28 cellular contexts compared by ENCODE assay signal in the genomic region with DNA sequence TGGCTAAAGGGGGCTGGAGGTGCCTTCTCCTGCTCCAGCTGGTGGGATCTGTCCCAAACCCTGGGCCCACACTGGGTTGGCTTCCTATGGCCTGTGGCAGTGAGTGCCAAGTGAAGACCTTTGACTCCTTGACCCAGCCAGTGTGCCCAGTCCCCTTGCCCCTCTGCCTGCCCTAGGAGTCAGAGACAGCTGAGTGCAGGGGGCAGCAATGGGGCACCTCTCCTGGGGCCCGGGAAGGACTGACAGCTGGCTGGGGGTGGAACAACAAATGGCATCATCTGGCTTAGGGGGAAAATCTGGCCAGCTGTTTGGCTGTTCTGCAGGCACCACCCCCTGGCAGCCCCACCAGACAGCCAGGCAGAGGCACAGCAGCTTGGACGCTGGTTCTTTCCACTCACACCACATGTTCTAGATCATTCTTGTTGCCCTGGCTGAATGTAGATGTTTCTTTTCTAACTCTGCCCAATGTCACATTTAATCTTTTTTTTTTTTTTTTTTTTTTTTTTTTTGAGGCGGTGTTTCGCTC. TPM values are rescaled to one million over a fixed set of nuclear protein-coding genes. Genes with fewer than 3 reads are reported as not detected.
DNase-seq lines count a peak whose midpoint lies in the region; ATAC-seq, FAIRE-seq and TF ChIP-seq lines count a peak whose summit lies in the region.
"Had no signal": no experiment of that assay in that cellular context is flagged by ENCODE, and none has a peak within 500 bp of the region (broad histone marks: within the 10 kb centered on the region; RNA-seq: fewer than 3 reads in every experiment).

No MANE protein-coding gene starts in this region.

- TF ChIP-seq RAD21 in K562 (CRISPR knock-in tag; conservative IDR thresholded peaks at IDR 0.05 in 1 of 2, IDR thresholded peaks at IDR 0.05 in 1 of 2) = no peak

- no TSS peak for BruUV-seq in K562 (replicated peaks; lab: Mats Ljungman, UMichigan)

- H3K27me3 ChIP-seq in K562 (ENCODE audit: control insufficient read depth in 2 of 2, insufficient read depth in 2 of 2, low read length in 2 of 2) (no peaks in the 10 kb centered on the region), gastrocnemius medialis (no peaks in the 10 kb centered on the region)
- H3K27me3 ChIP-seq: colonic mucosa, vagina had no signal

- WGBS in K562 (ENCODE audit: insufficient coverage, low coverage, missing lambda C conversion rate) = 50% methylated on average over 2 of the region's 4 CpGs

- ATAC-seq in K562 (no peak), gastrocnemius medialis (peak; percentile 33 to 45), GM21723 (IDR thresholded peaks at IDR 0.05; ENCODE audit: unreplicated experiment) (no peak)
- no peak for ATAC-seq in activated T-cell treated with anti-CD3 and anti-CD28 coated beads, Interleukin-2, amount 50 U/mL, for 4 hours
- ATAC-seq: Panc1 had no signal

- no peaks in the 10 kb centered on the region for H3K9me3 ChIP-seq in K562 (replicated peaks; ENCODE audit: control insufficient read depth, insufficient read depth, low read depth, low read length)
- no peaks in the 10 kb centered on the region for H3K9me3 ChIP-seq in gastrocnemius medialis
- H3K9me3 ChIP-seq: colonic mucosa, stomach, vagina had no signal

- intact Hi-C loops in K562 (cut with micrococcal nuclease) = no loop called here
- intact Hi-C loops in gastrocnemius medialis (cut with DNase I; ENCODE audit: low total_unique reads) = no loop called here

- H3K79me2 ChIP-seq in K562 (ENCODE audit: control insufficient read depth, insufficient read depth, low read length) = no peaks in the 10 kb centered on the region
- H3K79me2 ChIP-seq: parathyroid adenoma had no signal

- POLR2A ChIA-PET in K562 (lab: Yijun Ruan, JAX) = interaction anchor here (1.2 to 2.2 kb wide), 3 partner anchors 11 to 13 kb away, joined by 3 to 5 read pairs (median 4); no protein-coding TSS in a partner anchor

- H3K27me3 Mint-ChIP-seq in activated T-cell treated with anti-CD3 and anti-CD28 coated beads, Interleukin-2, amount 50 U/mL, for 4 hours (ENCODE audit: low read depth) = peaks cover 4% of the 10 kb centered on the region

- H3K27ac ChIP-seq in K562 (ENCODE audit: extremely low read depth, low read depth, low read length) (no peak overlapping the region), gastrocnemius medialis (peak overlapping the region in 1 of 4 donors; percentile 14)
- H3K27ac ChIP-seq: colonic mucosa, parathyroid adenoma, stomach, vagina had no signal

- TF ChIP-seq POLR2A in K562 (conservative IDR thresholded peaks at IDR 0.05) = no peak
- no peak for TF ChIP-seq POLR2A in gastrocnemius medialis (IDR thresholded peaks at IDR 0.05)

- H3K36me3 ChIP-seq in K562 (ENCODE audit: control insufficient read depth, insufficient read depth, low read length) (no peaks in the 10 kb centered on the region), gastrocnemius medialis (no peaks in the 10 kb centered on the region)
- H3K36me3 ChIP-seq: colonic mucosa, stomach, vagina had no signal

- in situ Hi-C loops in K562 (cut with MboI) (no loop called here), gastrocnemius medialis (cut with MboI; ENCODE audit: low sequenced_read_pairs in 4 of 4) (no loop called here)

- no peak overlapping the region for H3K4me3 Mint-ChIP-seq in activated T-cell treated with anti-CD3 and anti-CD28 coated beads, Interleukin-2, amount 50 U/mL, for 4 hours
- H3K4me3 Mint-ChIP-seq: neural crest cell had no signal

- CTCF ChIA-PET in K562 (lab: Yijun Ruan, JAX; ENCODE audit: low intra/inter-chr PET ratio) = no interaction called here

- H3K4me1 ChIP-seq in K562 (replicated peaks in 1 of 2; ENCODE audit: control insufficient read depth in 2 of 2, insufficient read depth in 2 of 2, low read length in 2 of 2) (peaks cover 49 to 68% of the 10 kb centered on the region in 2 experiments), gastrocnemius medialis (no peaks in the 10 kb centered on the region)
- H3K4me1 ChIP-seq: colonic mucosa, vagina had no signal

- H4K20me1 ChIP-seq in K562 (replicated peaks; ENCODE audit: control insufficient read depth, insufficient read depth, low read length) = no peaks in the 10 kb centered on the region

- TF ChIP-seq EP300 in K562 (IDR thresholded peaks at IDR 0.05; ENCODE audit: low read length) = no peak

- H3K4me3 ChIP-seq in K562 (no peak overlapping the region), gastrocnemius medialis (no peak overlapping the region)
- H3K4me3 ChIP-seq: colonic mucosa, stomach, vagina had no signal

- H3K4me2 ChIP-seq in K562 (ENCODE audit: insufficient read depth, low read length) = no peak overlapping the region; the same call in 1 of the 2 replicates

- H3K9me3 Mint-ChIP-seq in activated T-cell treated with anti-CD3 and anti-CD28 coated beads, Interleukin-2, amount 50 U/mL, for 4 hours = no peaks in the 10 kb centered on the region
- H3K9me3 Mint-ChIP-seq: neural crest cell had no signal

- DNase-seq in DMS 273 (lab: John Stamatoyannopoulos, UW; ENCODE audit: unreplicated experiment) (peak; percentile 93), NCI-H1694 treated with DMSO at 0.1 percent for 48 hours (lab: John Stamatoyannopoulos, UW) (peak; percentile 55), K562 (ENCODE audit: extremely low read depth in 1 of 4, low spot score in 3 of 4) (no peak), gastrocnemius medialis (peak in 1 of 2 donors; percentile 28), NAMALWA (ENCODE audit: low spot score) (no peak)
- DNase-seq in activated T-cell treated with anti-CD3 and anti-CD28 coated beads, Interleukin-2, amount 50 U/mL, for 4 hours = no peak
- DNase-seq: activated CD4-positive, alpha-beta T cell treated with anti-CD3 and anti-CD28 coated beads for 4 hours; activated CD8-positive, alpha-beta memory T cell treated with anti-CD3 and anti-CD28 coated beads for 24 hours; activated effector memory CD4-positive, alpha-beta T cell treated with anti-CD3 and anti-CD28 coated beads, Interleukin-2, amount 50 U/mL, for 16 hours; colonic mucosa; DND-41; effector CD4-positive, alpha-beta T cell; GF-D8; NCI-H1092 treated with DMSO at 0.1 percent for 48 hours; NCI-H187 treated with DMSO at 0.1 percent for 48 hours; NCI-H526; SHP77; stimulated activated CD4-positive, alpha-beta T cell treated with anti-CD3 and anti-CD28 coated beads, Interleukin-4, amount 100 ng/mL, for 1 hour; stomach; SW 1271; T-helper 9 cell had no signal

- FAIRE-seq in K562 (lab: Jason Lieb, UNC) = no peak
- FAIRE-seq: H1 had no signal

- H3K36me3 Mint-ChIP-seq in activated T-cell treated with anti-CD3 and anti-CD28 coated beads, Interleukin-2, amount 50 U/mL, for 4 hours (ENCODE audit: insufficient read depth) = no peaks in the 10 kb centered on the region

- TF ChIP-seq CTCF in K562 (IDR thresholded peaks at IDR 0.05 in 2 of 3, conservative IDR thresholded peaks at IDR 0.05 in 1 of 3; ENCODE audit: insufficient read depth in 2 of 3, low read depth in 1 of 3, low read length in 3 of 3) (no peak), gastrocnemius medialis (IDR thresholded peaks at IDR 0.05 in 4 of 5, conservative IDR thresholded peaks at IDR 0.05 in 1 of 5) (no peak)

- peaks cover 7% of the 10 kb centered on the region for H3K9me1 ChIP-seq in K562 (ENCODE audit: control insufficient read depth, insufficient read depth, low read length)

- peak overlapping the region; percentile 14; the same call in 1 of the 2 replicates for H2AFZ ChIP-seq in K562 (ENCODE audit: low read depth, low read length)
- H2AFZ ChIP-seq: parathyroid adenoma had no signal

- no peaks in the 10 kb centered on the region for H3K4me1 Mint-ChIP-seq in activated T-cell treated with anti-CD3 and anti-CD28 coated beads, Interleukin-2, amount 50 U/mL, for 4 hours (ENCODE audit: low read depth)

- peak overlapping the region in 1 of 2 experiments; percentile 6; a peak in 2 of 4 replicates for H3K9ac ChIP-seq in K562 (ENCODE audit: insufficient read depth in 1 of 2, low read depth in 2 of 2, low read length in 2 of 2)
- H3K9ac ChIP-seq: parathyroid adenoma had no signal

RNA-seq across cellular contexts. Expression of a gene that starts 1.9 kb away (rescaled TPM):
- total RNA-seq in K562 (2011; cell fraction: chromatin; rRNA removed; ENCODE audit: low replicate concordance) = 2.0 and 2.5 TPM in 2 replicates
- total RNA-seq in K562 (2011; cell fraction: nucleolus; rRNA removed) = 3.3 and 4.1 TPM in 2 replicates
- total RNA-seq in K562 (2011; cell fraction: nucleoplasm; rRNA removed) = 2.4 and 4.0 TPM in 2 replicates
- total RNA-seq in K562 (2014; rRNA removed) (0.53 and 1.00 TPM in 2 replicates), K562 (2014; rRNA removed; fragmentation: Illumina TruSeq; extraction: Trizol) (0.25 and 0.32 TPM in 2 replicates), K562 (2015; rRNA removed; fragmentation: Illumina TruSeq; extraction: Trizol) (0.14 and 0.19 TPM in 2 replicates), K562 (2021) (0.81 and 0.84 TPM in 2 replicates), gastrocnemius medialis (under 1 TPM in 2 of 4 donors, not detected in 2; 0.11 to 0.20 TPM)
- polyA plus RNA-seq in K562 (2011; rRNA removed) (0.71 and 0.80 TPM in 2 replicates), K562 (2014; fragmentation: Illumina TruSeq; extraction: Trizol) (0.61 and 0.88 TPM in 2 replicates), K562 (2014; fragmentation: Nextera tagmentation; extraction: Ambion mirVana) (under 1 TPM; 0.22 to 0.37 TPM), K562 (2014; rRNA removed) (0.53 and 0.57 TPM in 2 replicates)
- 0.68 and 1.3 TPM in 2 replicates for polyA plus RNA-seq in K562 (2011; cell fraction: cytosol; rRNA removed)
- 0.21 and 1.1 TPM in 2 replicates for polyA plus RNA-seq in K562 (2011; cell fraction: nucleus; rRNA removed)
- 0.65 and 3.0 TPM in 2 replicates for polyA plus RNA-seq in K562 (2012)
- 0.45 and 0.98 TPM in 2 replicates for polyA minus RNA-seq in K562 (2011; rRNA and poly(A)+ RNA removed)
- polyA minus RNA-seq in K562 (2011; cell fraction: cytosol; rRNA and poly(A)+ RNA removed) = 0.46 and 0.67 TPM in 2 replicates
- 0.11 and 0.40 TPM in 2 replicates for polyA minus RNA-seq in K562 (2011; cell fraction: nucleus; rRNA and poly(A)+ RNA removed)
- not detected for total RNA-seq in activated T-cell treated with anti-CD3 and anti-CD28 coated beads, Interleukin-2, amount 50 U/mL, for 4 hours
- total RNA-seq: H1, neural crest cell, vagina had no signal
- polyA plus RNA-seq: BJ, stomach had no signal

RNA-seq across cellular contexts. Expression of a gene that starts 38.5 kb away (rescaled TPM):
- total RNA-seq in K562 (2011; cell fraction: chromatin; rRNA removed; ENCODE audit: low replicate concordance) = 0.23 TPM in 1 of 2 replicates, not detected in the other
- total RNA-seq in K562 (2011; cell fraction: nucleolus; rRNA removed) = 0.17 TPM in 1 of 2 replicates, not detected in the other
- total RNA-seq in K562 (2011; cell fraction: nucleoplasm; rRNA removed) = not detected in 2 replicates
- total RNA-seq in K562 (2014; rRNA removed) = not detected in 2 replicates
- not detected in 2 replicates for total RNA-seq in K562 (2014; rRNA removed; fragmentation: Illumina TruSeq; extraction: Trizol)
- not detected in 2 replicates for total RNA-seq in K562 (2015; rRNA removed; fragmentation: Illumina TruSeq; extraction: Trizol)
- not detected in 2 replicates for total RNA-seq in K562 (2021)
- polyA plus RNA-seq in K562 (2011; rRNA removed) = 0.05 TPM in 1 of 2 replicates, not detected in the other
- polyA plus RNA-seq in K562 (2011; cell fraction: cytosol; rRNA removed) = 0.07 and 0.49 TPM in 2 replicates
- 0.11 and 0.24 TPM in 2 replicates for polyA plus RNA-seq in K562 (2011; cell fraction: nucleus; rRNA removed)
- 0.10 and 0.36 TPM in 2 replicates for polyA plus RNA-seq in K562 (2012)
- polyA plus RNA-seq in K562 (2014; fragmentation: Illumina TruSeq; extraction: Trizol) = not detected in 2 replicates
- polyA plus RNA-seq in K562 (2014; fragmentation: Nextera tagmentation; extraction: Ambion mirVana) = not detected
- polyA plus RNA-seq in K562 (2014; rRNA removed) = not detected in 2 replicates
- polyA minus RNA-seq in K562 (2011; rRNA and poly(A)+ RNA removed) = 0.32 TPM in 1 of 2 replicates, not detected in the other
- polyA minus RNA-seq in K562 (2011; cell fraction: cytosol; rRNA and poly(A)+ RNA removed) = not detected in 2 replicates
- not detected in 2 replicates for polyA minus RNA-seq in K562 (2011; cell fraction: nucleus; rRNA and poly(A)+ RNA removed)
- not detected for total RNA-seq in gastrocnemius medialis
- total RNA-seq in activated T-cell treated with anti-CD3 and anti-CD28 coated beads, Interleukin-2, amount 50 U/mL, for 4 hours = under 1 TPM in 2 of 3 donors, not detected in 1; 0.18 to 0.26 TPM

RNA-seq across cellular contexts. Expression of a gene that starts 50.4 kb away (rescaled TPM):
- 89.5 and 158 TPM in 2 replicates for total RNA-seq in K562 (2011; cell fraction: chromatin; rRNA removed; ENCODE audit: low replicate concordance)
- 66.7 and 67.4 TPM in 2 replicates for total RNA-seq in K562 (2011; cell fraction: nucleolus; rRNA removed)
- total RNA-seq in K562 (2011; cell fraction: nucleoplasm; rRNA removed) = 88.9 and 94.8 TPM in 2 replicates
- total RNA-seq in K562 (2014; rRNA removed) (107 and 113 TPM in 2 replicates), K562 (2014; rRNA removed; fragmentation: Illumina TruSeq; extraction: Trizol) (50.3 and 53.8 TPM in 2 replicates), K562 (2015; rRNA removed; fragmentation: Illumina TruSeq; extraction: Trizol) (85.8 and 86.3 TPM in 2 replicates), K562 (2021) (90.1 and 93.9 TPM in 2 replicates), gastrocnemius medialis (10 to 100 TPM; 36.2 to 64.3 (median 46.0) TPM)
- polyA plus RNA-seq in K562 (2011; rRNA removed) (28.5 and 31.4 TPM in 2 replicates), K562 (2014; fragmentation: Illumina TruSeq; extraction: Trizol) (96.5 and 110 TPM in 2 replicates), K562 (2014; fragmentation: Nextera tagmentation; extraction: Ambion mirVana) (1 to 10 TPM; 1.2 to 1.5 TPM), K562 (2014; rRNA removed) (75.8 and 83.6 TPM in 2 replicates)
- 15.1 and 15.4 TPM in 2 replicates for polyA plus RNA-seq in K562 (2011; cell fraction: cytosol; rRNA removed)
- polyA plus RNA-seq in K562 (2011; cell fraction: nucleus; rRNA removed) = 56.9 and 86.7 TPM in 2 replicates
- 61.3 and 68.3 TPM in 2 replicates for polyA plus RNA-seq in K562 (2012)
- 30.2 and 35.1 TPM in 2 replicates for polyA minus RNA-seq in K562 (2011; rRNA and poly(A)+ RNA removed)
- 21.8 and 22.2 TPM in 2 replicates for polyA minus RNA-seq in K562 (2011; cell fraction: cytosol; rRNA and poly(A)+ RNA removed)
- polyA minus RNA-seq in K562 (2011; cell fraction: nucleus; rRNA and poly(A)+ RNA removed) = 34.5 and 53.5 TPM in 2 replicates
- 100 to 1,000 TPM; 147 to 158 (median 154) TPM for total RNA-seq in activated T-cell treated with anti-CD3 and anti-CD28 coated beads, Interleukin-2, amount 50 U/mL, for 4 hours

RNA-seq across cellular contexts. Expression of a gene that starts 54.8 kb away (rescaled TPM):
- total RNA-seq in K562 (2011; cell fraction: chromatin; rRNA removed; ENCODE audit: low replicate concordance) = 112 and 348 TPM in 2 replicates
- total RNA-seq in K562 (2011; cell fraction: nucleolus; rRNA removed) = 328 and 401 TPM in 2 replicates
- 185 and 188 TPM in 2 replicates for total RNA-seq in K562 (2011; cell fraction: nucleoplasm; rRNA removed)
- 228 and 316 TPM in 2 replicates for total RNA-seq in K562 (2014; rRNA removed)
- total RNA-seq in K562 (2014; rRNA removed; fragmentation: Illumina TruSeq; extraction: Trizol) = 47.0 and 72.5 TPM in 2 replicates
- total RNA-seq in K562 (2015; rRNA removed; fragmentation: Illumina TruSeq; extraction: Trizol) = 139 and 140 TPM in 2 replicates
- 266 and 268 TPM in 2 replicates for total RNA-seq in K562 (2021)
- polyA plus RNA-seq in K562 (2011; rRNA removed) = 121 and 188 TPM in 2 replicates
- 232 and 388 TPM in 2 replicates for polyA plus RNA-seq in K562 (2011; cell fraction: cytosol; rRNA removed)
- polyA plus RNA-seq in K562 (2011; cell fraction: nucleus; rRNA removed) = 426 and 555 TPM in 2 replicates
- 210 and 229 TPM in 2 replicates for polyA plus RNA-seq in K562 (2012)
- 238 and 276 TPM in 2 replicates for polyA plus RNA-seq in K562 (2014; fragmentation: Illumina TruSeq; extraction: Trizol)
- polyA plus RNA-seq in K562 (2014; fragmentation: Nextera tagmentation; extraction: Ambion mirVana) = 1 to 10 TPM; 4.8 to 6.3 TPM
- 267 and 327 TPM in 2 replicates for polyA plus RNA-seq in K562 (2014; rRNA removed)
- polyA minus RNA-seq in K562 (2011; rRNA and poly(A)+ RNA removed) = 34.0 and 42.0 TPM in 2 replicates
- 75.4 and 108 TPM in 2 replicates for polyA minus RNA-seq in K562 (2011; cell fraction: cytosol; rRNA and poly(A)+ RNA removed)
- polyA minus RNA-seq in K562 (2011; cell fraction: nucleus; rRNA and poly(A)+ RNA removed) = 85.0 and 95.6 TPM in 2 replicates
- 10 to 100 TPM; 36.7 to 44.2 (median 38.4) TPM for total RNA-seq in gastrocnemius medialis
- 100 to 1,000 TPM; 211 to 248 (median 211) TPM for total RNA-seq in activated T-cell treated with anti-CD3 and anti-CD28 coated beads, Interleukin-2, amount 50 U/mL, for 4 hours

Comparison
In these comparisons a context has a peak if more than half of its experiments do, and no peak if none do; other contexts are left out.
1. DNase-seq: peak in DMS 273 (single experiment) and NCI-H1694 treated with DMSO at 0.1 percent for 48 hours (single experiment); none in K562 (0 of 4), NAMALWA (single experiment) and activated T-cell treated with anti-CD3 and anti-CD28 coated beads, Interleukin-2, amount 50 U/mL, for 4 hours (single experiment).
2. ATAC-seq: peak in gastrocnemius medialis (2 of 2); none in K562 (single experiment), activated T-cell treated with anti-CD3 and anti-CD28 coated beads, Interleukin-2, amount 50 U/mL, for 4 hours (0 of 2) and GM21723 (single experiment).